Comparison of ENCODE assay signal across 17 cellular contexts in genomic region chr10:67917683-67918082, GRCh38. TPM values are rescaled to one million over a fixed set of nuclear protein-coding genes. Genes with fewer than 3 reads are reported as not detected.
DNase-seq lines count a peak whose midpoint lies in the region; ATAC-seq, FAIRE-seq and TF ChIP-seq lines count a peak whose summit lies in the region.
"Had no signal": no experiment of that assay in that cellular context is flagged by ENCODE, and none has a peak within 500 bp of the region (broad histone marks: within the 10 kb centered on the region; RNA-seq: fewer than 3 reads in every experiment).

No MANE protein-coding gene starts in this region.

- peak overlapping the region; percentile 86 for H3K27ac Mint-ChIP-seq in stimulated activated effector memory CD8-positive, alpha-beta T cell treated with anti-CD3 and anti-CD28 coated beads, Interleukin-12 subunit alpha, Interleukin-12 subunit beta, amount 100 ng/mL, for 72 hours

- TF ChIP-seq CTCF in cardiac muscle cell (IDR thresholded peaks at IDR 0.05; ENCODE audit: low read depth, low read length): no peak
- no peak for TF ChIP-seq CTCF in heart left ventricle (IDR thresholded peaks at IDR 0.05)
- no peak for TF ChIP-seq CTCF in VCaP (conservative IDR thresholded peaks at IDR 0.05)

- TF ChIP-seq POLR2A in heart left ventricle (IDR thresholded peaks at IDR 0.05): no peak
- no peak for TF ChIP-seq POLR2A in H54 (IDR thresholded peaks at IDR 0.05; ENCODE audit: low read depth, low read length)

- H3K9me3 ChIP-seq in cardiac muscle cell (ENCODE audit: low read depth) (no peaks in the 10 kb centered on the region), heart left ventricle (no peaks in the 10 kb centered on the region)
- H3K9me3 ChIP-seq: BLaER1 treated with 17β-estradiol and CSF1 and Interleukin-3, amounts not matched to agents 10 nM and 100 nM had no signal

- ATAC-seq in heart left ventricle (no peak), HG02973 (IDR thresholded peaks at IDR 0.05; ENCODE audit: unreplicated experiment) (no peak), HG03095 (IDR thresholded peaks at IDR 0.05; ENCODE audit: unreplicated experiment) (no peak), HG02981 (IDR thresholded peaks at IDR 0.05; ENCODE audit: unreplicated experiment) (no peak)
- ATAC-seq in stimulated activated effector memory CD8-positive, alpha-beta T cell treated with anti-CD3 and anti-CD28 coated beads, Interleukin-12 subunit alpha, Interleukin-12 subunit beta, amount 100 ng/mL, for 72 hours: no peak

- peaks cover 62% of the 10 kb centered on the region for H3K36me3 Mint-ChIP-seq in stimulated activated effector memory CD8-positive, alpha-beta T cell treated with anti-CD3 and anti-CD28 coated beads, Interleukin-12 subunit alpha, Interleukin-12 subunit beta, amount 100 ng/mL, for 72 hours

- 75 to 83% (median 80%) methylated on average over 1 of the region's 1 CpG for WGBS in heart left ventricle, 4 donors

- no peaks in the 10 kb centered on the region for H3K9me3 Mint-ChIP-seq in stimulated activated effector memory CD8-positive, alpha-beta T cell treated with anti-CD3 and anti-CD28 coated beads, Interleukin-12 subunit alpha, Interleukin-12 subunit beta, amount 100 ng/mL, for 72 hours

- no peak overlapping the region for H3K4me3 Mint-ChIP-seq in stimulated activated effector memory CD8-positive, alpha-beta T cell treated with anti-CD3 and anti-CD28 coated beads, Interleukin-12 subunit alpha, Interleukin-12 subunit beta, amount 100 ng/mL, for 72 hours

- H3K36me3 ChIP-seq in cardiac muscle cell (peaks cover 30% of the 10 kb centered on the region), heart left ventricle (peaks cover 0 to 86% (median 74%) of the 10 kb centered on the region in 9 donors)

- H3K27me3 ChIP-seq in cardiac muscle cell (no peaks in the 10 kb centered on the region), heart left ventricle (no peaks in the 10 kb centered on the region)
- H3K27me3 ChIP-seq: BLaER1 treated with 17β-estradiol and CSF1 and Interleukin-3, amounts not matched to agents 10 nM and 100 nM had no signal

- H3K4me3 ChIP-seq in cardiac muscle cell (no peak overlapping the region), heart left ventricle (no peak overlapping the region)
- H3K4me3 ChIP-seq: BLaER1 treated with 17β-estradiol and CSF1 and Interleukin-3, amounts not matched to agents 10 nM and 100 nM had no signal

- H3K4me1 ChIP-seq in cardiac muscle cell (ENCODE audit: low read depth) (no peaks in the 10 kb centered on the region), heart left ventricle (no peaks in the 10 kb centered on the region)
- H3K4me1 ChIP-seq: BLaER1 treated with 17β-estradiol and CSF1 and Interleukin-3, amounts not matched to agents 10 nM and 100 nM had no signal

- H3K27ac ChIP-seq in cardiac muscle cell (peak overlapping the region; percentile 48), heart left ventricle (no peak overlapping the region), VCaP (peak overlapping the region; percentile 49)
- H3K27ac ChIP-seq: BLaER1 treated with 17β-estradiol and CSF1 and Interleukin-3, amounts not matched to agents 10 nM and 100 nM; HL-60 had no signal

- intact Hi-C loops in heart left ventricle (cut with DNase I): no loop called here

- H3K4me1 Mint-ChIP-seq in stimulated activated effector memory CD8-positive, alpha-beta T cell treated with anti-CD3 and anti-CD28 coated beads, Interleukin-12 subunit alpha, Interleukin-12 subunit beta, amount 100 ng/mL, for 72 hours: peaks cover 7% of the 10 kb centered on the region

- no peak for DNase-seq in cardiac muscle cell (ENCODE audit: low read depth in 1 of 2, low spot score in 1 of 2)
- DNase-seq in heart left ventricle: no peak
- no peak for DNase-seq in H54 (ENCODE audit: insufficient read length, low spot score)
- DNase-seq in stimulated activated effector memory CD8-positive, alpha-beta T cell treated with anti-CD3 and anti-CD28 coated beads, Interleukin-12 subunit alpha, Interleukin-12 subunit beta, amount 100 ng/mL, for 72 hours (ENCODE audit: low spot score in 2 of 2): no peak
- DNase-seq: GDM1, MM.1S, NCI-H1092, NCI-H1436 treated with DMSO at 0.1 percent for 48 hours, NCI-H2081 treated with DMSO at 0.1 percent for 48 hours, Right ventricle myocardium superior had no signal

- FAIRE-seq in H54 (lab: Jason Lieb, UNC): peak; percentile 6
- FAIRE-seq: GM19239 had no signal

RNA-seq across cellular contexts. Expression of gene SIRT1, which starts 33.2 kb away (rescaled TPM):
- total RNA-seq in cardiac muscle cell (12.7 and 17.4 TPM in 2 replicates), heart left ventricle (10 to 100 TPM in 6 of 9 donors, 1 to 10 TPM in 3; 9.4 to 19.1 (median 12.5) TPM)
- polyA plus RNA-seq in cardiac muscle cell (19.5 and 20.7 TPM in 2 replicates), heart left ventricle (1 to 10 TPM; 6.0 to 9.2 TPM)

Comparison
In these comparisons a context has a peak if more than half of its experiments do, and no peak if none do; other contexts are left out.
1. H3K27ac ChIP-seq: peak in cardiac muscle cell (single experiment) and VCaP (single experiment); none in heart left ventricle (0 of 12).